In genomic region chr17:34725740-34726139, GRCh38 we compare ENCODE assay signal across 22 cellular contexts.
"Had no signal": no experiment of that assay in that cellular context is flagged by ENCODE, and none has a peak within 500 bp of the region (broad histone marks: within the 10 kb centered on the region; RNA-seq: fewer than 3 reads in every experiment).

No MANE protein-coding gene starts in this region.

- H3K27me3 ChIP-seq: breast epithelium had no signal

- H3K9me3 Mint-ChIP-seq: activated naive CD8-positive, alpha-beta T cell treated with anti-CD3 and anti-CD28 coated beads, Interleukin-2, amount 10 ng/mL, durations not matched to agents 7 days and 5 days; activated T-cell treated with anti-CD3 and anti-CD28 coated beads, Interleukin-2, amount 50 U/mL, for 4 hours; central memory CD8-positive, alpha-beta T cell; stimulated activated naive B cell treated with anti-CD40 and anti-IgM and Interleukin-4, amounts not matched to agents 10 μg/mL and 1 μg/mL and 100 μg/mL, for 72 hours; WTC11 had no signal

- H3K27ac Mint-ChIP-seq: activated naive CD8-positive, alpha-beta T cell treated with anti-CD3 and anti-CD28 coated beads, Interleukin-2, amount 10 ng/mL, durations not matched to agents 7 days and 5 days; naive B cell; stimulated activated naive B cell treated with anti-CD40 and anti-IgM and Interleukin-4, amounts not matched to agents 10 μg/mL and 1 μg/mL and 100 μg/mL, for 72 hours; WTC11 had no signal

- H3K4me3 ChIP-seq: breast epithelium, heart right ventricle, lower lobe of right lung, sigmoid colon, smooth muscle cell had no signal

- H3K27ac ChIP-seq: epithelial cell of prostate, heart right ventricle, lower lobe of right lung, sigmoid colon had no signal

- H3K4me1 Mint-ChIP-seq: activated naive CD8-positive, alpha-beta T cell treated with anti-CD3 and anti-CD28 coated beads, Interleukin-2, amount 10 ng/mL, durations not matched to agents 7 days and 5 days; central memory CD8-positive, alpha-beta T cell; naive B cell; stimulated activated naive B cell treated with anti-CD40 and anti-IgM and Interleukin-4, amounts not matched to agents 10 μg/mL and 1 μg/mL and 100 μg/mL, for 72 hours; WTC11 had no signal

- DNase-seq: activated CD4-positive, alpha-beta T cell treated with anti-CD3 and anti-CD28 coated beads, Interleukin-2, amount 50 U/mL, for 48 hours; activated CD8-positive, alpha-beta memory T cell treated with anti-CD3 and anti-CD28 coated beads, Interleukin-2, amount 50 U/mL, for 48 hours; activated naive CD4-positive, alpha-beta T cell treated with Interleukin-2 at 50 U/mL for 16 hours; activated naive CD8-positive, alpha-beta T cell treated with anti-CD3 and anti-CD28 coated beads, Interleukin-2, amount 10 ng/mL, durations not matched to agents 7 days and 5 days; activated T-cell treated with anti-CD3 and anti-CD28 coated beads, Interleukin-2, amount 50 U/mL, for 4 hours; amniotic stem cell; heart right ventricle; left colon; lower lobe of right lung; naive B cell; nucleus accumbens; sigmoid colon; stimulated activated CD4-positive, alpha-beta T cell treated with anti-CD3 and anti-CD28 coated beads, Interleukin-15, amount 100 ng/mL, for 24 hours; stimulated activated CD8-positive, alpha-beta memory T cell treated with anti-CD3 and anti-CD28 coated beads, Interleukin-4, amount 100 ng/mL, for 48 hours; stimulated activated naive B cell treated with anti-CD40 and anti-IgM and Interleukin-4, amounts not matched to agents 10 μg/mL and 1 μg/mL and 100 μg/mL, for 72 hours; T-helper 9 cell; trophoblast cell had no signal

- H3K36me3 Mint-ChIP-seq: activated naive CD8-positive, alpha-beta T cell treated with anti-CD3 and anti-CD28 coated beads, Interleukin-2, amount 10 ng/mL, durations not matched to agents 7 days and 5 days; naive B cell; stimulated activated naive B cell treated with anti-CD40 and anti-IgM and Interleukin-4, amounts not matched to agents 10 μg/mL and 1 μg/mL and 100 μg/mL, for 72 hours; WTC11 had no signal

- H3K36me3 ChIP-seq: breast epithelium, heart right ventricle, lower lobe of right lung, sigmoid colon had no signal

- ATAC-seq: activated T-cell treated with anti-CD3 and anti-CD28 coated beads, Interleukin-2, amount 50 U/mL, for 4 hours; heart right ventricle; left colon; lower lobe of right lung; stimulated activated naive B cell treated with anti-CD40 and anti-IgM and Interleukin-4, amounts not matched to agents 10 μg/mL and 1 μg/mL and 100 μg/mL, for 72 hours had no signal

- H3K9me3 ChIP-seq: breast epithelium, heart right ventricle, lower lobe of right lung, sigmoid colon had no signal

- H3K4me3 Mint-ChIP-seq: activated naive CD8-positive, alpha-beta T cell treated with anti-CD3 and anti-CD28 coated beads, Interleukin-2, amount 10 ng/mL, durations not matched to agents 7 days and 5 days; activated T-cell treated with anti-CD3 and anti-CD28 coated beads, Interleukin-2, amount 50 U/mL, for 4 hours; central memory CD8-positive, alpha-beta T cell; naive B cell; stimulated activated naive B cell treated with anti-CD40 and anti-IgM and Interleukin-4, amounts not matched to agents 10 μg/mL and 1 μg/mL and 100 μg/mL, for 72 hours; WTC11 had no signal

- H3K4me1 ChIP-seq: breast epithelium, heart right ventricle, lower lobe of right lung, sigmoid colon had no signal
